Comparison of ENCODE assay signal across 16 cellular contexts in the genomic region with DNA sequence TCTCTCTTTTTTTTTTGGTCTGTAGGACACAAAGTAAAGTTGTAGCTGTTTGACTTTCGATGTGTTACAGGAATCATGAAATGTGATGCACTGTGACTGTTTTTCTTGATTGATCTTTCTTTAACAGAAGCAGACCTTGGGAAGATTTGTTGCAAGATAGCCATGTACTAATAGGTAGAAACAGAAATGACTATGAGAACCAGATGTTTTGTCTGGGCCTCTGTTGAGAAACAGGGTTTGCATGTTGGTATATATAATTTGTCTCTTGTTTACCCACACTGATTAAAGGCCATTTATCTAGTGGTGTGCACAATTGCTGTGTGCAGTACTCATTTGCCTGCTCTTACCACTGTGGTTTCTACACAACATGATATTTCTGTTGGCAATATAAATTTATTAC.
"Had no signal": no experiment of that assay in that cellular context is flagged by ENCODE, and none has a peak within 500 bp of the region (broad histone marks: within the 10 kb centered on the region; RNA-seq: fewer than 3 reads in every experiment).

No MANE protein-coding gene starts in this region.

- H3K4me1 ChIP-seq: body of pancreas, gastrocnemius medialis, heart right ventricle, thyroid gland had no signal

- H3K9me3 Mint-ChIP-seq: activated CD4-positive, alpha-beta memory T cell treated with anti-CD3 and anti-CD28 coated beads, Interleukin-2, amount 10 ng/mL, durations not matched to agents 7 days and 5 days; activated naive CD4-positive, alpha-beta T cell treated with anti-CD3 and anti-CD28 coated beads, Interleukin-2, amount 50 U/mL, for 24 hours; activated T-cell treated with anti-CD3 and anti-CD28 coated beads, Interleukin-2, amount 50 U/mL, for 24 hours had no signal

- H3K27me3 Mint-ChIP-seq: activated CD4-positive, alpha-beta memory T cell treated with anti-CD3 and anti-CD28 coated beads, Interleukin-2, amount 10 ng/mL, durations not matched to agents 7 days and 5 days; activated naive CD4-positive, alpha-beta T cell treated with anti-CD3 and anti-CD28 coated beads, Interleukin-2, amount 50 U/mL, for 24 hours; activated T-cell treated with anti-CD3 and anti-CD28 coated beads, Interleukin-2, amount 50 U/mL, for 24 hours had no signal

- H3K4me1 Mint-ChIP-seq: activated CD4-positive, alpha-beta memory T cell treated with anti-CD3 and anti-CD28 coated beads, Interleukin-2, amount 10 ng/mL, durations not matched to agents 7 days and 5 days; activated naive CD4-positive, alpha-beta T cell treated with anti-CD3 and anti-CD28 coated beads, Interleukin-2, amount 50 U/mL, for 24 hours had no signal

- ATAC-seq: body of pancreas, gastrocnemius medialis, heart right ventricle, left lobe of liver had no signal

- DNase-seq: activated CD4-positive, alpha-beta memory T cell treated with anti-CD3 and anti-CD28 coated beads, Interleukin-2, amount 10 ng/mL, durations not matched to agents 7 days and 5 days; activated CD4-positive, alpha-beta T cell treated with anti-CD3 and anti-CD28 coated beads for 4 hours; activated T-cell treated with anti-CD3 and anti-CD28 coated beads, Interleukin-2, amount 50 U/mL, for 24 hours; amygdala; body of pancreas; caudate nucleus; gastrocnemius medialis; heart right ventricle; islet precursor cell; ovary; stimulated activated CD4-positive, alpha-beta T cell treated with anti-CD3 and anti-CD28 coated beads, Interleukin-12 subunit alpha, Interleukin-12 subunit beta, amount 100 ng/mL, for 4 hours; stimulated activated CD4-positive, alpha-beta T cell treated with anti-CD3 and anti-CD28 coated beads, Interleukin-2, amount 100 ng/mL, for 24 hours; thyroid gland; WERI-Rb-1 had no signal

- H3K36me3 ChIP-seq: gastrocnemius medialis, ovary, thyroid gland, WERI-Rb-1 had no signal

- H3K4me3 Mint-ChIP-seq: activated CD4-positive, alpha-beta memory T cell treated with anti-CD3 and anti-CD28 coated beads, Interleukin-2, amount 10 ng/mL, durations not matched to agents 7 days and 5 days; activated naive CD4-positive, alpha-beta T cell treated with anti-CD3 and anti-CD28 coated beads, Interleukin-2, amount 50 U/mL, for 24 hours; activated T-cell treated with anti-CD3 and anti-CD28 coated beads, Interleukin-2, amount 50 U/mL, for 24 hours had no signal

- H3K27me3 ChIP-seq: body of pancreas, gastrocnemius medialis, heart right ventricle, ovary, thyroid gland had no signal

- H3K9me3 ChIP-seq: body of pancreas, gastrocnemius medialis, heart right ventricle, ovary, thyroid gland had no signal

- H3K4me3 ChIP-seq: body of pancreas, gastrocnemius medialis, heart right ventricle, ovary, thyroid gland had no signal

- H3K27ac Mint-ChIP-seq: activated CD4-positive, alpha-beta memory T cell treated with anti-CD3 and anti-CD28 coated beads, Interleukin-2, amount 10 ng/mL, durations not matched to agents 7 days and 5 days; activated naive CD4-positive, alpha-beta T cell treated with anti-CD3 and anti-CD28 coated beads, Interleukin-2, amount 50 U/mL, for 24 hours; activated T-cell treated with anti-CD3 and anti-CD28 coated beads, Interleukin-2, amount 50 U/mL, for 24 hours had no signal

- H3K27ac ChIP-seq: body of pancreas, gastrocnemius medialis, heart right ventricle, ovary, thyroid gland, WERI-Rb-1 had no signal
